In the genomic region with DNA sequence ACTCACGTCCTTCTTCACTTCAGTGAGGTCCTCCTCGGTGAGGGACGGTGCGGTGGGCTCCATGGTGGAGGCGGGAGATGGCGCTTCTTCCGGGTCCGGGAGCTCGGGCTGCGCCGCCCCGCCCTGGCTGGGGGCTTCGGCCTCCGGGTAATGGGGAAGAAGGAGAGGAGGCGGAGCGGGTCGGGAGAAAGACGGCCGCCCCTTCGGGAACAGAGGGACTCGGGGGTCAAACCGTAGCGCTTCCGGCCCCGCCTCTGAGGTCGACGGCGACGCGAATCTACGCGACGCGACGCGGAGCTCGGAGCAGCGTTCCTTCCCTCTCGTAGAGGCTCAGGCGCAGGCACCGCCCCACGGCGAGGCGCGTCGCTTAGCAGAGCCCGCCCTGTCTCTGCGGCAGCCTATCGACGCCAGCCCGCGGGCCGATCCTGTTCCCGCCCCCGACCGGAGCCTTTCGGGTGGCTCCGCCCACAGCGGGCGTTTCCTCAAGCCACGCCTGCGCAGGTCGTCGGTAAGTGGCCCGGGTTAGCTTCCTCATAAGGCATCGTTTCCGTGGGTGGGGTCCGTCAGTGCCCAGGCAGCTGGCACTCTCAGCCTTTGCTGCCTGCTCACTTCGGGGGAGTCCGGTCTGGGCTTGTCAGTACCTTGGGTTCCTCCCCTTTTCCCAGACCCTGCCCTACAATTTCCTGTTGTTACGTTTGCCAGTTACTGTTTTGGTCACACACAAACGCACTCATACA, we compare ENCODE assay signal across 1 cellular context.
TF ChIP-seq lines count a peak whose summit lies in the region.

A gene (minus strand): TSS at position 343 of the 737 bp plus-strand sequence. CDS start 280 bp downstream, at position 63.

TF ChIP-seq in WTC11, 78 proteins besides CTCF, POLR2A, EP300 and RAD21 (continued from another document):
- TF ChIP-seq, protein P1, sequence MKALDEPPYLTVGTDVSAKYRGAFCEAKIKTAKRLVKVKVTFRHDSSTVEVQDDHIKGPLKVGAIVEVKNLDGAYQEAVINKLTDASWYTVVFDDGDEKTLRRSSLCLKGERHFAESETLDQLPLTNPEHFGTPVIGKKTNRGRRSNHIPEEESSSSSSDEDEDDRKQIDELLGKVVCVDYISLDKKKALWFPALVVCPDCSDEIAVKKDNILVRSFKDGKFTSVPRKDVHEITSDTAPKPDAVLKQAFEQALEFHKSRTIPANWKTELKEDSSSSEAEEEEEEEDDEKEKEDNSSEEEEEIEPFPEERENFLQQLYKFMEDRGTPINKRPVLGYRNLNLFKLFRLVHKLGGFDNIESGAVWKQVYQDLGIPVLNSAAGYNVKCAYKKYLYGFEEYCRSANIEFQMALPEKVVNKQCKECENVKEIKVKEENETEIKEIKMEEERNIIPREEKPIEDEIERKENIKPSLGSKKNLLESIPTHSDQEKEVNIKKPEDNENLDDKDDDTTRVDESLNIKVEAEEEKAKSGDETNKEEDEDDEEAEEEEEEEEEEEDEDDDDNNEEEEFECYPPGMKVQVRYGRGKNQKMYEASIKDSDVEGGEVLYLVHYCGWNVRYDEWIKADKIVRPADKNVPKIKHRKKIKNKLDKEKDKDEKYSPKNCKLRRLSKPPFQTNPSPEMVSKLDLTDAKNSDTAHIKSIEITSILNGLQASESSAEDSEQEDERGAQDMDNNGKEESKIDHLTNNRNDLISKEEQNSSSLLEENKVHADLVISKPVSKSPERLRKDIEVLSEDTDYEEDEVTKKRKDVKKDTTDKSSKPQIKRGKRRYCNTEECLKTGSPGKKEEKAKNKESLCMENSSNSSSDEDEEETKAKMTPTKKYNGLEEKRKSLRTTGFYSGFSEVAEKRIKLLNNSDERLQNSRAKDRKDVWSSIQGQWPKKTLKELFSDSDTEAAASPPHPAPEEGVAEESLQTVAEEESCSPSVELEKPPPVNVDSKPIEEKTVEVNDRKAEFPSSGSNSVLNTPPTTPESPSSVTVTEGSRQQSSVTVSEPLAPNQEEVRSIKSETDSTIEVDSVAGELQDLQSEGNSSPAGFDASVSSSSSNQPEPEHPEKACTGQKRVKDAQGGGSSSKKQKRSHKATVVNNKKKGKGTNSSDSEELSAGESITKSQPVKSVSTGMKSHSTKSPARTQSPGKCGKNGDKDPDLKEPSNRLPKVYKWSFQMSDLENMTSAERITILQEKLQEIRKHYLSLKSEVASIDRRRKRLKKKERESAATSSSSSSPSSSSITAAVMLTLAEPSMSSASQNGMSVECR (CRISPR knock-in tag; IDR thresholded peaks at IDR 0.05; ENCODE audit: borderline replicate concordance), result no peak
- no peak for TF ChIP-seq NFYB (CRISPR knock-in tag; conservative IDR thresholded peaks at IDR 0.05; ENCODE audit: low read depth)
- peak; percentile 95 for TF ChIP-seq SP1 (CRISPR knock-in tag; conservative IDR thresholded peaks at IDR 0.05)
- peak; percentile 64; the same call in 1 of the 2 replicates for TF ChIP-seq ZNF232 (CRISPR knock-in tag; IDR thresholded peaks at IDR 0.05)
- TF ChIP-seq CREM (CRISPR knock-in tag; IDR thresholded peaks at IDR 0.05), result peak; percentile 92
- TF ChIP-seq JUN (CRISPR knock-in tag; IDR thresholded peaks at IDR 0.05), result no peak
- no peak for TF ChIP-seq NFATC4 (CRISPR knock-in tag; IDR thresholded peaks at IDR 0.05)
- no peak for TF ChIP-seq ETV6 (CRISPR knock-in tag; IDR thresholded peaks at IDR 0.05)
- TF ChIP-seq, protein P2, sequence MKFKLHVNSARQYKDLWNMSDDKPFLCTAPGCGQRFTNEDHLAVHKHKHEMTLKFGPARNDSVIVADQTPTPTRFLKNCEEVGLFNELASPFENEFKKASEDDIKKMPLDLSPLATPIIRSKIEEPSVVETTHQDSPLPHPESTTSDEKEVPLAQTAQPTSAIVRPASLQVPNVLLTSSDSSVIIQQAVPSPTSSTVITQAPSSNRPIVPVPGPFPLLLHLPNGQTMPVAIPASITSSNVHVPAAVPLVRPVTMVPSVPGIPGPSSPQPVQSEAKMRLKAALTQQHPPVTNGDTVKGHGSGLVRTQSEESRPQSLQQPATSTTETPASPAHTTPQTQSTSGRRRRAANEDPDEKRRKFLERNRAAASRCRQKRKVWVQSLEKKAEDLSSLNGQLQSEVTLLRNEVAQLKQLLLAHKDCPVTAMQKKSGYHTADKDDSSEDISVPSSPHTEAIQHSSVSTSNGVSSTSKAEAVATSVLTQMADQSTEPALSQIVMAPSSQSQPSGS (CRISPR knock-in tag; IDR thresholded peaks at IDR 0.05; ENCODE audit: borderline replicate concordance, low read depth), result no peak
- TF ChIP-seq, protein P3, sequence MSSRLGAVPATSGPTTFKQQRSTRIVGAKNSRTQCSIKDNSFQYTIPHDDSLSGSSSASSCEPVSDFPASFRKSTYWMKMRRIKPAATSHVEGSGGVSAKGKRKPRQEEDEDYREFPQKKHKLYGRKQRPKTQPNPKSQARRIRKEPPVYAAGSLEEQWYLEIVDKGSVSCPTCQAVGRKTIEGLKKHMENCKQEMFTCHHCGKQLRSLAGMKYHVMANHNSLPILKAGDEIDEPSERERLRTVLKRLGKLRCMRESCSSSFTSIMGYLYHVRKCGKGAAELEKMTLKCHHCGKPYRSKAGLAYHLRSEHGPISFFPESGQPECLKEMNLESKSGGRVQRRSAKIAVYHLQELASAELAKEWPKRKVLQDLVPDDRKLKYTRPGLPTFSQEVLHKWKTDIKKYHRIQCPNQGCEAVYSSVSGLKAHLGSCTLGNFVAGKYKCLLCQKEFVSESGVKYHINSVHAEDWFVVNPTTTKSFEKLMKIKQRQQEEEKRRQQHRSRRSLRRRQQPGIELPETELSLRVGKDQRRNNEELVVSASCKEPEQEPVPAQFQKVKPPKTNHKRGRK (CRISPR knock-in tag; IDR thresholded peaks at IDR 0.05; ENCODE audit: borderline replicate concordance), result no peak
- TF ChIP-seq, protein P4, sequence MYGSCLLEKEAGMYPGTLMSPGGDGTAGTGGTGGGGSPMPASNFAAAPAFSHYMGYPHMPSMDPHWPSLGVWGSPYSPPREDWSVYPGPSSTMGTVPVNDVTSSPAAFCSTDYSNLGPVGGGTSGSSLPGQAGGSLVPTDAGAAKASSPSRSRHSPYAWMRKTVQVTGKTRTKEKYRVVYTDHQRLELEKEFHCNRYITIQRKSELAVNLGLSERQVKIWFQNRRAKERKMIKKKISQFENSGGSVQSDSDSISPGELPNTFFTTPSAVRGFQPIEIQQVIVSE (CRISPR knock-in tag; IDR thresholded peaks at IDR 0.05; ENCODE audit: borderline replicate concordance), result no peak
